12 cellular contexts compared by ENCODE assay signal in the genomic region with DNA sequence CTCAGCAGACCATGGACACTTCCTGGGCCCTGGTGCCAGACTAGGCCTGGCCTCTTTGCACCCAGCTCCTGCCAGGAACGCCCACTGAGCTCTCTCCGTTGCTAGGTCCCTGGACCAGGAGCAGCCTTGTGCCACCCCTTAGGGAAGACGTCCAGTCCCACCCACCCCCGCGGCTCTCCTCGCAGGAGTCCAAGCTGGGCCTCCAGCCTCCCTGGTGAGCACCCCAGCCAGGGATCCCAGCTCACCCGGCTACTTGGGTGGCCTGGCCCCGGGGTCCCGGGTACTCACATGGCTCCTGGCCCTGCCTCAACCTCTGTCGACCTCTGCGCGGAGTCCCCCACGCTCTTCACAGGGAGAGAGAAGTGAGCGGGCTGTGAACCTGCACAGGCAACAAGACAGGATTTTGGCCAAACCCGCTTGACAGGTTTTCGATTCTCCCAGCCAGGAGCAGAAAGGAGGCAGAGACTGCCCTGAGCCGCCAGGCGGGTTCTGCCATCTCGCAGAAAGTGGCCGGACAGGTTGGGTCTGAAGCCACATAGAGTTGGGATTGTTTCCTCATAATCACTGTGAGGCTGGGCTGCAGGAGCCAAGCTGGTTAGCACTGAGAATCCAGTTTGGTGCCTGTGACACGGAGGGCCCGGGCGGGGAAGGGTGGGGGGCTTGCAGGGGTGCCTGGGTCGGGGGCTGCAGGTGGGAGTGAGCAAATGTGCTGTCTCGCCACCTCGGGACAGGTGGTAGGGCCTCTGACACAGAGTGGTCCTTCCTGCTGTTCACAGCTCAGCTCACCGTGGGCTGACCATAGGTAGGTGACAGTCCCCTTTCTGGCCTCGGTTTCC. TPM values are rescaled to one million over a fixed set of nuclear protein-coding genes. Genes with fewer than 3 reads are reported as not detected.
DNase-seq lines count a peak whose midpoint lies in the region; ATAC-seq and TF ChIP-seq lines count a peak whose summit lies in the region.
"Had no signal": no experiment of that assay in that cellular context is flagged by ENCODE, and none has a peak within 500 bp of the region (broad histone marks: within the 10 kb centered on the region; RNA-seq: fewer than 3 reads in every experiment).

TSS of gene RBBP8NL (minus strand) at position 368 of the 836 bp plus-strand sequence. CDS start 7,892 bp downstream, outside the sequence.

- intact Hi-C loops in heart right ventricle (cut with DNase I): loop anchor here in 2 of 10 donors (10.0 kb wide), 2 partner anchors 57 to 147 kb away; no protein-coding TSS in a partner anchor
- intact Hi-C loops in CD8-positive, alpha-beta T cell (cut with DNase I, micrococcal nuclease): no loop called here

- H3K27ac Mint-ChIP-seq in CD8-positive, alpha-beta T cell: no peak within 1 kb of the TSS

- peak within 1 kb of the TSS; percentile 77 for H4K8ac ChIP-seq in neuronal stem cell (ENCODE audit: low read depth, low read length)

- peak within 1 kb of the TSS; percentile 98 for H2BK12ac ChIP-seq in neuronal stem cell (ENCODE audit: low read length)

- H3K36me3 ChIP-seq in neuronal stem cell (replicated peaks in 1 of 2; ENCODE audit: control insufficient read depth in 2 of 2, insufficient read depth in 2 of 2, low read length in 2 of 2) (no peaks in the 10 kb centered on the region), heart right ventricle (no peaks in the 10 kb centered on the region)
- no peaks in the 10 kb centered on the region for H3K36me3 ChIP-seq in CD8-positive, alpha-beta T cell (ENCODE audit: insufficient read depth, low read length)

- H3K4me3 ChIP-seq in neuronal stem cell (ENCODE audit: low read length in 2 of 2): no peak within 1 kb of the TSS
- no peak within 1 kb of the TSS for H3K4me3 ChIP-seq in heart right ventricle
- H3K4me3 ChIP-seq in CD8-positive, alpha-beta T cell (ENCODE audit: low read depth, low read length): no peak within 1 kb of the TSS

- no peak within 1 kb of the TSS for H3K4me3 Mint-ChIP-seq in CD8-positive, alpha-beta T cell

- DNase-seq in ELF-1 (ENCODE audit: low read depth, low spot score): peak; percentile 95
- DNase-seq in NCI-H510A (lab: John Stamatoyannopoulos, UW): peak; percentile 90
- peak; percentile 74 to 86 for DNase-seq in foreskin keratinocyte
- no peak for DNase-seq in neuronal stem cell (ENCODE audit: low spot score)
- DNase-seq in heart right ventricle: no peak
- no peak for DNase-seq in CD8-positive, alpha-beta T cell
- DNase-seq: activated CD8-positive, alpha-beta memory T cell treated with anti-CD3 and anti-CD28 coated beads, Interleukin-2, amount 50 U/mL, for 4 hours; T-helper 1 cell had no signal

- peaks cover 2% of the 10 kb centered on the region for H3K79me1 ChIP-seq in neuronal stem cell (ENCODE audit: low read depth, low read length)

- H3K23ac ChIP-seq in neuronal stem cell (ENCODE audit: low read depth, low read length, poor library complexity): peak within 1 kb of the TSS; percentile 95

- TF ChIP-seq CTCF in foreskin keratinocyte (conservative IDR thresholded peaks at IDR 0.05) (peak; percentile 75), heart right ventricle (IDR thresholded peaks at IDR 0.05) (no peak)
- TF ChIP-seq CTCF in CD8-positive, alpha-beta T cell (IDR thresholded peaks at IDR 0.05): no peak

- no peak within 1 kb of the TSS for H4K91ac ChIP-seq in neuronal stem cell (ENCODE audit: low read depth, low read length, poor library complexity)

- peak within 1 kb of the TSS; percentile 93 for H2BK5ac ChIP-seq in neuronal stem cell (ENCODE audit: low read length)

- no peaks in the 10 kb centered on the region for H3K9me3 Mint-ChIP-seq in CD8-positive, alpha-beta T cell

- peak; percentile 85 for ATAC-seq in foreskin keratinocyte
- ATAC-seq in heart right ventricle: no peak
- ATAC-seq in CD8-positive, alpha-beta T cell: no peak
- no peak for ATAC-seq in HG03139 (IDR thresholded peaks at IDR 0.05; ENCODE audit: unreplicated experiment)
- ATAC-seq in GM19395 (IDR thresholded peaks at IDR 0.05; ENCODE audit: unreplicated experiment): no peak

- no peak within 1 kb of the TSS for H3K4me2 ChIP-seq in neuronal stem cell (ENCODE audit: insufficient read depth, low read length, poor library complexity, severe bottlenecking)

- no peak within 1 kb of the TSS for H2AFZ ChIP-seq in neuronal stem cell (ENCODE audit: low read length)

- H3K4me1 ChIP-seq in foreskin keratinocyte (peaks cover 3% of the 10 kb centered on the region), neuronal stem cell (ENCODE audit: control insufficient read depth in 2 of 2, insufficient read depth in 1 of 2, low read depth in 1 of 2, low read length in 2 of 2) (peaks cover 0 to 13% of the 10 kb centered on the region in 2 donors), heart right ventricle (no peaks in the 10 kb centered on the region)
- no peaks in the 10 kb centered on the region for H3K4me1 ChIP-seq in CD8-positive, alpha-beta T cell (ENCODE audit: insufficient read depth, low read length)

- CTCF ChIA-PET in CD8-positive, alpha-beta T cell (lab: Charles Lee): interaction anchor here (1.2 kb wide), 1 partner anchor 45 kb away, joined by 3 read pairs; no protein-coding TSS in a partner anchor

- peak within 1 kb of the TSS; percentile 67 for H3K9ac ChIP-seq in neuronal stem cell (ENCODE audit: low read depth, low read length, poor library complexity)

- no CpG with 5 or more reads among the region's 28 CpGs for WGBS in neuronal stem cell (ENCODE audit: extremely low coverage in 2 of 2, insufficient read length in 2 of 2, insufficient replicate concordance in 1 of 2), 2 donors
- 77% methylated on average over 28 of the region's 28 CpGs for WGBS in heart right ventricle, 2 donors

- POLR2A ChIA-PET in CD8-positive, alpha-beta T cell (lab: Charles Lee): no interaction called here

- H3K27me3 ChIP-seq in foreskin keratinocyte: peaks cover 28% of the 10 kb centered on the region
- peaks cover 0 to 55% (median 1%) of the 10 kb centered on the region in 3 experiments for H3K27me3 ChIP-seq in neuronal stem cell (ENCODE audit: control insufficient read depth in 3 of 3, insufficient read depth in 3 of 3, low read depth in 1 of 3, low read length in 3 of 3)
- peaks cover 0 to 41% (median 18%) of the 10 kb centered on the region in 7 donors for H3K27me3 ChIP-seq in heart right ventricle
- H3K27me3 ChIP-seq in CD8-positive, alpha-beta T cell (ENCODE audit: insufficient read depth, low read length): no peaks in the 10 kb centered on the region

- no peak within 1 kb of the TSS for H3K27ac ChIP-seq in foreskin keratinocyte
- no peak within 1 kb of the TSS for H3K27ac ChIP-seq in neuronal stem cell (replicated peaks; ENCODE audit: low read length)
- no peak within 1 kb of the TSS for H3K27ac ChIP-seq in heart right ventricle
- no peak within 1 kb of the TSS for H3K27ac ChIP-seq in CD8-positive, alpha-beta T cell (ENCODE audit: low read depth, low read length)

- peak within 1 kb of the TSS; percentile 93 for H2BK15ac ChIP-seq in neuronal stem cell (ENCODE audit: low read length)

- H3K4ac ChIP-seq in neuronal stem cell (ENCODE audit: low read length): peak within 1 kb of the TSS; percentile 43

- peaks cover 11% of the 10 kb centered on the region for H3K27me3 Mint-ChIP-seq in CD8-positive, alpha-beta T cell (ENCODE audit: low read depth)

- no peaks in the 10 kb centered on the region for H3K36me3 Mint-ChIP-seq in CD8-positive, alpha-beta T cell

- H3K14ac ChIP-seq in neuronal stem cell (ENCODE audit: low read length): peak within 1 kb of the TSS; percentile 84

- no peaks in the 10 kb centered on the region for H3K9me3 ChIP-seq in neuronal stem cell (replicated peaks in 1 of 2; ENCODE audit: control insufficient read depth in 2 of 2, insufficient read depth in 1 of 2, low read depth in 1 of 2, low read length in 2 of 2)
- H3K9me3 ChIP-seq in heart right ventricle: no peaks in the 10 kb centered on the region
- no peaks in the 10 kb centered on the region for H3K9me3 ChIP-seq in CD8-positive, alpha-beta T cell (ENCODE audit: low read length)

- peak within 1 kb of the TSS; percentile 95 for H3K18ac ChIP-seq in neuronal stem cell (ENCODE audit: low read length)

- H2AK5ac ChIP-seq in neuronal stem cell (ENCODE audit: low read depth, low read length): peak within 1 kb of the TSS; percentile 99

- H2BK120ac ChIP-seq in neuronal stem cell (ENCODE audit: low read depth, low read length): no peak within 1 kb of the TSS

- H3K4me1 Mint-ChIP-seq in CD8-positive, alpha-beta T cell (ENCODE audit: low read depth): no peaks in the 10 kb centered on the region

RNA-seq across cellular contexts. Expression of gene RBBP8NL, which starts in this region (rescaled TPM):
- total RNA-seq in foreskin keratinocyte: not detected in 2 replicates
- polyA plus RNA-seq in foreskin keratinocyte: not detected in 2 replicates
- not detected for polyA plus RNA-seq in neuronal stem cell (2013, experiment 1 of 2)
- polyA plus RNA-seq in neuronal stem cell (2013, experiment 2 of 2): not detected
- total RNA-seq in heart right ventricle: not detected
- polyA plus RNA-seq in heart right ventricle: not detected
- not detected for total RNA-seq in CD8-positive, alpha-beta T cell
- total RNA-seq: pulmonary artery endothelial cell had no signal
- polyA plus RNA-seq: BJ had no signal

Comparison
In these comparisons a context has a peak if more than half of its experiments do, and no peak if none do; other contexts are left out.
1. Peak in DNase-seq and ATAC-seq in foreskin keratinocyte; RNA of the gene not detected or under 1 TPM.
2. DNase-seq: peak in ELF-1 (single experiment) and NCI-H510A (single experiment); none in neuronal stem cell (single experiment), heart right ventricle (0 of 2) and CD8-positive, alpha-beta T cell (0 of 7).